In the genomic region with DNA sequence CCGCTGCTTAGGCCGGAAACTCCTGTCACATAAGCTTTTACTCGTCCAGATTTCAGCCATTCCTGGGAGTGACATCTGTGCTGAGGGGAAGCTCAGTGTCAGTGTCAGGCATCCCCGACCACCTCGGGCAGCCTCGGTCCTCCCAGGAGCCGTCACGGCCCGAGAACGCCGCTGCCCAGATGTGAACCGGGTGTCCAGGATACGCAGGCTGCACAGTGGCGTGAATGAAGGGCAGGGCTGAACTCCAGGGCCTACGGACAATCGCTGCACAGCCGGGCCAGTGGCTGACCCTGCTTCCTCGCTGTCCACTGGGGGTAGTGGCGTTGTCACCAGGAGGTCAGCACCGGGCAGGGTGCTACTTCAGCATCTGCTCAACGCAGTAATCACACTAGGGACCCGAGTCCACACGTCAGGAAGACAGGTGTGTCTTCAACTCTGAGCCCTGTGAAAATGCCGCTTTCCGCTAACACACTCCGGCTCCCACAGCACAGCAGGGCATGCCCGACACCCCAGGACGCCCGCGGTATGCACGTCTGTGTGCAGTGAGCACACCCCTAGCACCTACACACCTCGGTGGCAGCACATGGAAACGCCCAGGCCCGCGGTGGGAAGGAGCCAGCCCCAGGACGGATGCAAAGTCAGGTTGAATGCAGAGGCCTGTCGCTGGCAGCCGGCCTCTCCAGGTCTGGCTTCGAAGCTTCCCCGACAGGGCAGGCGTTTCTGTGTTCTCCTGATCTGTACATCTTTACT, we compare ENCODE assay signal across 2 cellular contexts.
TF ChIP-seq lines count a peak whose summit lies in the region.

No MANE protein-coding gene starts in this region.

TF ChIP-seq in HepG2, 621 proteins besides CTCF, POLR2A, EP300 and RAD21:
- TF ChIP-seq AGO2 (optimal IDR thresholded peaks at IDR 0.05; ENCODE audit: low read depth, low read length) (peak; percentile 53), RBFOX2 (IDR thresholded peaks at IDR 0.05; ENCODE audit: low read depth, low read length) (0 out of 2 replicates have a peak, but pooled peaks have one; percentile 15), EED (CRISPR knock-in tag; IDR thresholded peaks at IDR 0.05) (no peak), ATF7-NPFF (CRISPR knock-in tag; IDR thresholded peaks at IDR 0.05; ENCODE audit: low read depth) (no peak)

TF ChIP-seq in HEK293T, 16 proteins besides CTCF, POLR2A, EP300 and RAD21:
- no peak for TF ChIP-seq HDGF (IDR thresholded peaks at IDR 0.05; ENCODE audit: borderline replicate concordance)
- TF ChIP-seq ARNT (IDR thresholded peaks at IDR 0.05) = no peak
- TF ChIP-seq, protein P1, sequence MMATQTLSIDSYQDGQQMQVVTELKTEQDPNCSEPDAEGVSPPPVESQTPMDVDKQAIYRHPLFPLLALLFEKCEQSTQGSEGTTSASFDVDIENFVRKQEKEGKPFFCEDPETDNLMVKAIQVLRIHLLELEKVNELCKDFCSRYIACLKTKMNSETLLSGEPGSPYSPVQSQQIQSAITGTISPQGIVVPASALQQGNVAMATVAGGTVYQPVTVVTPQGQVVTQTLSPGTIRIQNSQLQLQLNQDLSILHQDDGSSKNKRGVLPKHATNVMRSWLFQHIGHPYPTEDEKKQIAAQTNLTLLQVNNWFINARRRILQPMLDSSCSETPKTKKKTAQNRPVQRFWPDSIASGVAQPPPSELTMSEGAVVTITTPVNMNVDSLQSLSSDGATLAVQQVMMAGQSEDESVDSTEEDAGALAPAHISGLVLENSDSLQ (IDR thresholded peaks at IDR 0.05) = no peak
- no peak for TF ChIP-seq FOXA1 (IDR thresholded peaks at IDR 0.05)
- TF ChIP-seq NFRKB (IDR thresholded peaks at IDR 0.05) = no peak
- TF ChIP-seq FOXM1 (IDR thresholded peaks at IDR 0.05; ENCODE audit: borderline replicate concordance) = no peak
- TF ChIP-seq ELF4 (IDR thresholded peaks at IDR 0.05) = no peak
- TF ChIP-seq BHLHE40 (IDR thresholded peaks at IDR 0.05; ENCODE audit: borderline replicate concordance) = no peak
- TF ChIP-seq SUZ12 (IDR thresholded peaks at IDR 0.05) = no peak
- no peak for TF ChIP-seq ZNF384 (IDR thresholded peaks at IDR 0.05)
- no peak for TF ChIP-seq LEF1 (IDR thresholded peaks at IDR 0.05; ENCODE audit: borderline replicate concordance)
- no peak for TF ChIP-seq TARDBP (IDR thresholded peaks at IDR 0.05)
- no peak for TF ChIP-seq CTBP1 (IDR thresholded peaks at IDR 0.05; ENCODE audit: borderline replicate concordance)
- no peak for TF ChIP-seq L3MBTL2 (conservative IDR thresholded peaks at IDR 0.05)
